ENCODE assay signal across 8 cellular contexts in genomic region chr15:52735231-52736089, GRCh38. TPM values are rescaled to one million over a fixed set of nuclear protein-coding genes. Genes with fewer than 3 reads are reported as not detected.
DNase-seq lines count a peak whose midpoint lies in the region; ATAC-seq, FAIRE-seq and TF ChIP-seq lines count a peak whose summit lies in the region.

No MANE protein-coding gene starts in this region.

- peak; percentile 5 for FAIRE-seq in pancreas (lab: Jason Lieb, UNC)
- FAIRE-seq in urothelium cell line (lab: Jason Lieb, UNC), result no peak

- no peak for TF ChIP-seq EP300 in gastroesophageal sphincter (IDR thresholded peaks at IDR 0.05)

- H3K9ac ChIP-seq in SK-N-MC (ENCODE audit: insufficient read length), result no peak overlapping the region

- 50 to 52% methylated on average over 3 of the region's 4 CpGs for WGBS in gastroesophageal sphincter (ENCODE audit: low coverage in 1 of 2), 2 donors
- WGBS in pancreas, 2 donors, result 40 to 52% methylated on average over 4 of the region's 4 CpGs

- DNase-seq in DMS79 treated with DMSO at 0.1 percent for 48 hours (lab: John Stamatoyannopoulos, UW), result peak; percentile 44
- DNase-seq in H4 (ENCODE audit: low spot score), result peak; percentile 70
- peak; percentile 80 for DNase-seq in NB4 (ENCODE audit: low read depth)
- DNase-seq in SK-N-MC (ENCODE audit: low read depth, low spot score), result peak; percentile 42
- DNase-seq in activated naive CD4-positive, alpha-beta T cell (lab: John Stamatoyannopoulos, UW), result peak in 3 of 4 experiments; percentile 9 to 38 (median 33)
- peak in 3 of 6 donors; percentile 58 to 76 (median 60) for DNase-seq in pancreas
- peak; percentile 65 for DNase-seq in urothelium cell line (ENCODE audit: low spot score)

- no peak overlapping the region for H3K27ac ChIP-seq in SK-N-MC
- H3K27ac ChIP-seq in gastroesophageal sphincter, result no peak overlapping the region
- no peak overlapping the region for H3K27ac ChIP-seq in pancreas

- H3K27me3 ChIP-seq in gastroesophageal sphincter, result no peaks in the 10 kb centered on the region
- H3K27me3 ChIP-seq in pancreas, result no peaks in the 10 kb centered on the region

- ATAC-seq in gastroesophageal sphincter (peak; percentile 80), pancreas (peak; percentile 85 to 92 (median 90))

- H3K4me3 ChIP-seq in NB4 (ENCODE audit: low read depth, low read length) (no peak overlapping the region), SK-N-MC (no peak overlapping the region), gastroesophageal sphincter (no peak overlapping the region), pancreas (no peak overlapping the region)

- intact Hi-C loops in pancreas (cut with DNase I), result loop anchor here in 2 of 3 donors (10.0 kb wide), 1 partner anchor 481 kb away; no protein-coding TSS in a partner anchor

- peak; percentile 39 for TF ChIP-seq CTCF in NB4 (IDR thresholded peaks at IDR 0.05; ENCODE audit: low read depth, low read length)
- TF ChIP-seq CTCF in gastroesophageal sphincter (IDR thresholded peaks at IDR 0.05), result peak; percentile 75 to 95 (median 86)
- TF ChIP-seq CTCF in pancreas (IDR thresholded peaks at IDR 0.05), result peak; percentile 69 to 82 (median 76)

- peaks cover 0 to 6% (median 0%) of the 10 kb centered on the region in 3 donors for H3K4me1 ChIP-seq in gastroesophageal sphincter
- peaks cover 0 to 15% (median 3%) of the 10 kb centered on the region in 3 donors for H3K4me1 ChIP-seq in pancreas

- H3K36me3 ChIP-seq in SK-N-MC (ENCODE audit: insufficient read depth, low read length) (no peaks in the 10 kb centered on the region), gastroesophageal sphincter (no peaks in the 10 kb centered on the region), pancreas (no peaks in the 10 kb centered on the region)

- H3K9me3 ChIP-seq in SK-N-MC (ENCODE audit: low read depth, low read length) (no peaks in the 10 kb centered on the region), gastroesophageal sphincter (no peaks in the 10 kb centered on the region), pancreas (no peaks in the 10 kb centered on the region)

- TF ChIP-seq POLR2A in NB4 (IDR thresholded peaks at IDR 0.05; ENCODE audit: extremely low read depth, insufficient read length) (no peak), gastroesophageal sphincter (IDR thresholded peaks at IDR 0.05) (no peak)

RNA-seq across cellular contexts. Expression of gene ONECUT1, which starts 54.7 kb away (rescaled TPM):
- 0.10 TPM in 1 of 2 replicates, not detected in the other for total RNA-seq in H4 (2014; rRNA removed; shearing (Covaris generic))
- under 1 TPM in 1 of 4 donors, not detected in 3; 0.47 TPM for total RNA-seq in gastroesophageal sphincter
- total RNA-seq in pancreas, result 10 to 100 TPM; 30.4 to 56.2 (median 37.7) TPM
- polyA plus RNA-seq in pancreas, result 10 to 100 TPM in 1 of 2 donors, 1 to 10 TPM in 1; 8.0 to 36.2 TPM

RNA-seq across cellular contexts. Expression of gene ATOSA, which starts 56.3 kb away (rescaled TPM):
- total RNA-seq in H4 (2014; rRNA removed; shearing (Covaris generic)), result 7.1 and 8.6 TPM in 2 replicates
- 100 to 1,000 TPM in 1 of 4 donors, 10 to 100 TPM in 3; 32.6 to 105 (median 64.3) TPM for total RNA-seq in gastroesophageal sphincter
- total RNA-seq in pancreas, result 10 to 100 TPM; 24.6 to 39.0 (median 34.4) TPM
- 10 to 100 TPM; 42.0 to 48.9 TPM for polyA plus RNA-seq in pancreas

Comparison
In these comparisons a context has a peak if more than half of its experiments do, and no peak if none do; other contexts are left out.
1. RNA of gene ONECUT1, which starts 54.7 kb away (total RNA-seq): 30.4 to 56.2 TPM in pancreas; 0.47 TPM in gastroesophageal sphincter and 0.10 TPM in H4; every median in the first group is over 10 times any median in the second.
2. Peak in every context shown above with its lines, with median percentiles within 50 percentile points of each other: CTCF ChIP-seq.